28 cellular contexts compared by ENCODE assay signal in the genomic region with DNA sequence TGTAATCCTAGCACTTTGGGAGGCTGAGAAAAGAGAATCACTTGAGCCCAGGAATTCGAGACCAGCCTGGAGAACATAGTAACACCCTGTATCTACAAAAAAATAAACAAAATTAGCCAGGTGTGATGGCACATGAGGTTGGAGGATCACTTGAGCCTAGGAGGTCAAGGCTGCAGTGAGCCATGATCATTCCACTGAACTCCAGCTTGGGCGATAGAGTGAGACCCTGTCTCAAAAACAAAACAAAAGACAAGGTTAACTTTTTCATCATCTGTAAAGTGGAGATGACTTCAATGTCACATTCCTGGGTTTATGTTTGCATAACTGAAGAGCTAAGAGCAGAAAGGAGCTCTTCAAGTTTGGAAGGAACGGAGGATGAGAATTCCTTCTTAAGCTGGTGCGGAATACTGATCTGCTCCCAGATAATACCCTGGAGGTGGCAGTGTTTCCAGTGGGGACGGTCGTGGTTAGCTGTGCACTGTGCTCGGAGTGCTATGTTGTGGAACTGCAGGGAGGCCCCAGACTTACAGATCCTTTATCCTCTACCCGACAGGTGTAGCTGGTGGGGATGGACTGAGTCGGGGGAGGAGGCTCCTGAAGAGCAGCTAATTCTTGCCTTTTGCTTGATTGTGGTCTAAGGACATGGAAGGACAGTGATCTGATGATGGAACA. TPM values are rescaled to one million over a fixed set of nuclear protein-coding genes. Genes with fewer than 3 reads are reported as not detected.
DNase-seq lines count a peak whose midpoint lies in the region; ATAC-seq and TF ChIP-seq lines count a peak whose summit lies in the region.
"Had no signal": no experiment of that assay in that cellular context is flagged by ENCODE, and none has a peak within 500 bp of the region (broad histone marks: within the 10 kb centered on the region; RNA-seq: fewer than 3 reads in every experiment).

No MANE protein-coding gene starts in this region.

- peak overlapping the region; percentile 15 for H3K27ac Mint-ChIP-seq in stimulated activated memory B cell treated with anti-CD40 and anti-IgM and Interleukin-4, amounts not matched to agents 10 μg/mL and 1 μg/mL and 100 μg/mL, for 72 hours
- H3K27ac Mint-ChIP-seq: activated CD4-positive, alpha-beta T cell treated with anti-CD3 and anti-CD28 coated beads, Interleukin-2, amount 10 ng/mL, durations not matched to agents 24 days and 14 days; activated naive CD4-positive, alpha-beta T cell treated with anti-CD3 and anti-CD28 coated beads, Interleukin-2, amount 50 U/mL, for 72 hours had no signal

- no peaks in the 10 kb centered on the region for H3K27me3 Mint-ChIP-seq in stimulated activated memory B cell treated with anti-CD40 and anti-IgM and Interleukin-4, amounts not matched to agents 10 μg/mL and 1 μg/mL and 100 μg/mL, for 72 hours
- H3K27me3 Mint-ChIP-seq: activated CD4-positive, alpha-beta T cell treated with anti-CD3 and anti-CD28 coated beads, Interleukin-2, amount 10 ng/mL, durations not matched to agents 24 days and 14 days had no signal

- peaks cover 5% of the 10 kb centered on the region for H3K4me1 Mint-ChIP-seq in stimulated activated memory B cell treated with anti-CD40 and anti-IgM and Interleukin-4, amounts not matched to agents 10 μg/mL and 1 μg/mL and 100 μg/mL, for 72 hours
- H3K4me1 Mint-ChIP-seq: activated CD4-positive, alpha-beta T cell treated with anti-CD3 and anti-CD28 coated beads, Interleukin-2, amount 10 ng/mL, durations not matched to agents 24 days and 14 days had no signal

- H3K4me3 ChIP-seq in SJSA1 (no peak overlapping the region), left ventricle myocardium inferior (no peak overlapping the region)
- H3K4me3 ChIP-seq: BLaER1, hepatocyte, smooth muscle cell, testis, vagina had no signal

- no peak for TF ChIP-seq CTCF in left ventricle myocardium inferior (IDR thresholded peaks at IDR 0.05; ENCODE audit: borderline replicate concordance)

- no peak overlapping the region for H3K4me3 Mint-ChIP-seq in stimulated activated memory B cell treated with anti-CD40 and anti-IgM and Interleukin-4, amounts not matched to agents 10 μg/mL and 1 μg/mL and 100 μg/mL, for 72 hours
- H3K4me3 Mint-ChIP-seq: activated CD4-positive, alpha-beta T cell treated with anti-CD3 and anti-CD28 coated beads, Interleukin-2, amount 10 ng/mL, durations not matched to agents 24 days and 14 days; nephron had no signal

- no peaks in the 10 kb centered on the region for H3K36me3 ChIP-seq in SJSA1
- no peaks in the 10 kb centered on the region for H3K36me3 ChIP-seq in left ventricle myocardium inferior
- H3K36me3 ChIP-seq: BLaER1, vagina had no signal

- H3K27me3 ChIP-seq in SJSA1 (replicated peaks) = no peaks in the 10 kb centered on the region
- no peaks in the 10 kb centered on the region for H3K27me3 ChIP-seq in left ventricle myocardium inferior (ENCODE audit: low read depth)
- H3K27me3 ChIP-seq: BLaER1, hepatocyte, testis, vagina had no signal

- intact Hi-C loops in left ventricle myocardium inferior (cut with micrococcal nuclease) = no loop called here

- no peaks in the 10 kb centered on the region for H3K9me3 Mint-ChIP-seq in stimulated activated memory B cell treated with anti-CD40 and anti-IgM and Interleukin-4, amounts not matched to agents 10 μg/mL and 1 μg/mL and 100 μg/mL, for 72 hours
- H3K9me3 Mint-ChIP-seq: activated CD4-positive, alpha-beta T cell treated with anti-CD3 and anti-CD28 coated beads, Interleukin-2, amount 10 ng/mL, durations not matched to agents 24 days and 14 days; activated naive CD4-positive, alpha-beta T cell treated with anti-CD3 and anti-CD28 coated beads, Interleukin-2, amount 50 U/mL, for 72 hours; nephron had no signal

- H3K9me3 ChIP-seq in SJSA1 (replicated peaks) (no peaks in the 10 kb centered on the region), left ventricle myocardium inferior (replicated peaks) (no peaks in the 10 kb centered on the region)
- H3K9me3 ChIP-seq: testis, vagina had no signal

- H3K36me3 Mint-ChIP-seq in stimulated activated memory B cell treated with anti-CD40 and anti-IgM and Interleukin-4, amounts not matched to agents 10 μg/mL and 1 μg/mL and 100 μg/mL, for 72 hours = no peaks in the 10 kb centered on the region
- H3K36me3 Mint-ChIP-seq: activated naive CD4-positive, alpha-beta T cell treated with anti-CD3 and anti-CD28 coated beads, Interleukin-2, amount 50 U/mL, for 72 hours had no signal

- no peak for ATAC-seq in stimulated activated memory B cell treated with anti-CD40 and anti-IgM and Interleukin-4, amounts not matched to agents 10 μg/mL and 1 μg/mL and 100 μg/mL, for 72 hours
- ATAC-seq: activated naive CD4-positive, alpha-beta T cell treated with anti-CD3 and anti-CD28 coated beads, Interleukin-2, amount 50 U/mL, for 72 hours; stimulated activated naive CD8-positive, alpha-beta T cell treated with anti-CD3 and anti-CD28 coated beads, Interleukin-15, Interleukin-2, amounts not matched to agents 100 U/mL and 50 U/mL, for 24 hours had no signal

- peak overlapping the region; percentile 20; the same call in 1 of the 2 replicates for H3K27ac ChIP-seq in SJSA1
- no peak overlapping the region for H3K27ac ChIP-seq in left ventricle myocardium inferior (replicated peaks)
- H3K27ac ChIP-seq: BLaER1, hepatocyte, testis, vagina, VCaP had no signal

- peak; percentile 31 for DNase-seq in EH (ENCODE audit: low read depth)
- DNase-seq in SJSA1 (ENCODE audit: low read depth in 1 of 2, low spot score in 2 of 2) = no peak
- DNase-seq in left kidney (ENCODE audit: low read depth, low spot score) = peak; percentile 26
- DNase-seq in midbrain (lab: John Stamatoyannopoulos, UW) = no peak
- no peak for DNase-seq in left ventricle myocardium inferior
- DNase-seq in ureter (ENCODE audit: low spot score) = no peak
- DNase-seq: activated CD4-positive, alpha-beta T cell treated with anti-CD3 and anti-CD28 coated beads, Interleukin-2, amount 10 ng/mL, durations not matched to agents 24 days and 14 days; activated CD8-positive, alpha-beta memory T cell treated with anti-CD3 and anti-CD28 coated beads for 24 hours; activated effector memory CD4-positive, alpha-beta T cell treated with Interleukin-2 at 50 U/mL for 16 hours; amygdala; DMS153; NCI-H1417 treated with DMSO at 0.1 percent for 48 hours; NCI-H2107; NCI-H345; NCI-H69; retina; SHP77 treated with DMSO at 0.1 percent for 48 hours; stimulated activated naive CD8-positive, alpha-beta T cell treated with anti-CD3 and anti-CD28 coated beads, Interleukin-15, Interleukin-2, amounts not matched to agents 100 U/mL and 50 U/mL, for 24 hours; T-helper 9 cell; testis had no signal

- H3K4me1 ChIP-seq in SJSA1 (replicated peaks) (peaks cover 19% of the 10 kb centered on the region), left ventricle myocardium inferior (no peaks in the 10 kb centered on the region)
- H3K4me1 ChIP-seq: testis, vagina had no signal

RNA-seq across cellular contexts. Expression of a gene that starts 22.5 kb away (rescaled TPM):
- 4.9 and 11.8 TPM in 2 replicates for total RNA-seq in SJSA1 (2014; rRNA removed; shearing (Covaris generic))
- 8.5 TPM for total RNA-seq in left ventricle myocardium inferior
- total RNA-seq in ureter = 32.9 TPM

Comparison
In these comparisons a context has a peak if more than half of its experiments do, and no peak if none do; other contexts are left out.
1. DNase-seq: peak in EH (single experiment) and left kidney (single experiment); none in SJSA1 (0 of 2), midbrain (single experiment), left ventricle myocardium inferior (single experiment) and ureter (single experiment).